Comparison of ENCODE assay signal across 23 cellular contexts in genomic region chr5:156534086-156534485, GRCh38.
"Had no signal": no experiment of that assay in that cellular context is flagged by ENCODE, and none has a peak within 500 bp of the region (broad histone marks: within the 10 kb centered on the region; RNA-seq: fewer than 3 reads in every experiment).

No MANE protein-coding gene starts in this region.

- H3K9me3 ChIP-seq: left ventricle myocardium inferior, psoas muscle, sigmoid colon, stomach, suprapubic skin, thyroid gland, upper lobe of left lung, uterus had no signal

- H3K27ac ChIP-seq: coronary artery, foreskin keratinocyte, left ventricle myocardium inferior, psoas muscle, sigmoid colon, stomach, suprapubic skin, thyroid gland, upper lobe of left lung, uterus had no signal

- FAIRE-seq: endothelial cell of umbilical vein, kidney, small intestine had no signal

- H3K4me1 ChIP-seq: foreskin keratinocyte, left ventricle myocardium inferior, sigmoid colon, stomach, suprapubic skin, upper lobe of left lung, uterus had no signal

- H3K36me3 ChIP-seq: left ventricle myocardium inferior, sigmoid colon, stomach, suprapubic skin, thyroid gland, upper lobe of left lung, uterus had no signal

- H3K4me3 ChIP-seq: coronary artery, left ventricle myocardium inferior, lung, psoas muscle, sigmoid colon, stomach, suprapubic skin, thyroid gland, upper lobe of left lung, uterus had no signal

- DNase-seq: effector CD4-positive, alpha-beta T cell; endodermal cell; erythroblast; foreskin keratinocyte; kidney; left cardiac atrium; left ventricle myocardium inferior; mesenchymal stem cell; midbrain; psoas muscle; retina; sigmoid colon; small intestine; stimulated activated CD4-positive, alpha-beta T cell treated with anti-CD3 and anti-CD28 coated beads, Interleukin-12 subunit alpha, Interleukin-12 subunit beta, amount 100 ng/mL, for 4 hours; stimulated activated naive CD4-positive, alpha-beta T cell; stomach; thyroid gland; upper lobe of left lung; uterus had no signal

- H3K27me3 ChIP-seq: foreskin keratinocyte, sigmoid colon, stomach, suprapubic skin, thyroid gland, upper lobe of left lung, uterus had no signal
